1 cellular context compared by ENCODE assay signal in genomic region chr15:78771020-78771419, GRCh38. TPM values are rescaled to one million over a fixed set of nuclear protein-coding genes. Genes with fewer than 3 reads are reported as not detected.
"Had no signal": no experiment of that assay in that cellular context is flagged by ENCODE, and none has a peak within 500 bp of the region (broad histone marks: within the 10 kb centered on the region; RNA-seq: fewer than 3 reads in every experiment).

No MANE protein-coding gene starts in this region.

RNA-seq across cellular contexts. Expression of gene ADAMTS7, which starts 40.2 kb away (rescaled TPM):
- polyA plus RNA-seq: naive thymus-derived CD4-positive, alpha-beta T cell had no signal
